ENCODE assay signal across 8 cellular contexts in genomic region chr14:26204954-26205479, GRCh38.
DNase-seq lines count a peak whose midpoint lies in the region; ATAC-seq and TF ChIP-seq lines count a peak whose summit lies in the region.

No MANE protein-coding gene starts in this region.

- H3K36me3 ChIP-seq in HUES6 (ENCODE audit: control insufficient read depth, insufficient read depth, low read length) (no peaks in the 10 kb centered on the region), psoas muscle (ENCODE audit: insufficient read depth in 1 of 2, low read depth in 1 of 2) (no peaks in the 10 kb centered on the region), mammary epithelial cell (ENCODE audit: insufficient read depth, low read length) (no peaks in the 10 kb centered on the region)

- DNase-seq in psoas muscle (peak; percentile 52 to 69), mucosa of gallbladder (ENCODE audit: low spot score) (no peak), RKO (ENCODE audit: low spot score) (no peak), mammary epithelial cell (no peak)

- H3K4me3 Mint-ChIP-seq in brain, result peak overlapping the region; percentile 82 to 90 (median 86)

- no peak overlapping the region for H3K4me2 ChIP-seq in mammary epithelial cell (ENCODE audit: insufficient read depth, low read depth, low read length)

- no peak overlapping the region for H2AFZ ChIP-seq in mammary epithelial cell (ENCODE audit: low read depth, low read length)

- H3K4me1 Mint-ChIP-seq in brain, result peaks cover 30% of the 10 kb centered on the region

- H3K27ac ChIP-seq in HUES6 (ENCODE audit: low read depth, low read length), result peak overlapping the region; percentile 26; the same call in 1 of the 2 replicates
- H3K27ac ChIP-seq in psoas muscle, result no peak overlapping the region
- no peak overlapping the region for H3K27ac ChIP-seq in mammary epithelial cell (ENCODE audit: insufficient read depth, low read depth, low read length)

- peaks cover 35% of the 10 kb centered on the region for H3K27me3 ChIP-seq in HUES6 (ENCODE audit: control insufficient read depth, insufficient read depth, low read length)
- peaks cover 0 to 16% (median 2%) of the 10 kb centered on the region in 3 donors for H3K27me3 ChIP-seq in psoas muscle (ENCODE audit: insufficient read depth in 3 of 3, low read length in 2 of 3)
- peaks cover 4% of the 10 kb centered on the region for H3K27me3 ChIP-seq in mammary epithelial cell (ENCODE audit: insufficient read depth, low read length)

- H3K4me1 ChIP-seq in HUES6 (ENCODE audit: control insufficient read depth, insufficient read depth, low read length) (peaks cover 12% of the 10 kb centered on the region; the same call in 1 of the 2 replicates), psoas muscle (no peaks in the 10 kb centered on the region), mammary epithelial cell (ENCODE audit: insufficient read depth, low read length) (no peaks in the 10 kb centered on the region)

- dilution Hi-C loops in mammary epithelial cell (cut with HindIII; ENCODE audit: low sequenced_read_pairs), result no loop called here

- intact Hi-C loops in psoas muscle (cut with DNase I), result no loop called here
- intact Hi-C loops in mammary epithelial cell (cut with micrococcal nuclease), result no loop called here

- H3K36me3 Mint-ChIP-seq in brain, result no peaks in the 10 kb centered on the region

- H3K9me3 Mint-ChIP-seq in brain, result peaks cover 3 to 7% (median 4%) of the 10 kb centered on the region in 5 experiments

- no peaks in the 10 kb centered on the region for H3K79me2 ChIP-seq in mammary epithelial cell (ENCODE audit: insufficient read depth, low read length)

- in situ Hi-C loops in mammary epithelial cell (cut with MboI; ENCODE audit: low sequenced_read_pairs in 2 of 2), result no loop called here

- peak overlapping the region in 4 of 5 experiments; percentile 85 to 96 (median 88) for H3K27ac Mint-ChIP-seq in brain

- BruUV-seq in mammary epithelial cell (replicated peaks; lab: Mats Ljungman, UMichigan), result no TSS peak

- no peaks in the 10 kb centered on the region for H4K20me1 ChIP-seq in mammary epithelial cell (ENCODE audit: insufficient read depth, low read length)

- H3K4me3 ChIP-seq in HUES6 (ENCODE audit: low read depth, low read length) (peak overlapping the region; percentile 70), iPS-11a (ENCODE audit: low read depth, low read length) (peak overlapping the region; percentile 31), psoas muscle (peak overlapping the region; percentile 52), mammary epithelial cell (replicated peaks in 1 of 3; ENCODE audit: insufficient read depth in 1 of 3, low read depth in 2 of 3, low read length in 3 of 3) (no peak overlapping the region)

- H3K9ac ChIP-seq in HUES6 (ENCODE audit: low read length), result peak overlapping the region; percentile 59
- no peak overlapping the region for H3K9ac ChIP-seq in mammary epithelial cell (ENCODE audit: insufficient read depth, low read length)

- 1 to 3% (median 2%) methylated on average over 40 of the region's 40 CpGs for WGBS in psoas muscle, 3 donors
- WGBS in mammary epithelial cell (ENCODE audit: low coverage, missing lambda C conversion rate), result 7% methylated on average over 16 of the region's 40 CpGs

- ATAC-seq in psoas muscle, result peak in 1 of 4 donors; percentile 36
- no peak for ATAC-seq in GM19023 (IDR thresholded peaks at IDR 0.05; ENCODE audit: unreplicated experiment)

- no peaks in the 10 kb centered on the region for H3K9me3 ChIP-seq in HUES6 (ENCODE audit: control insufficient read depth, insufficient read depth, low read depth, low read length)
- H3K9me3 ChIP-seq in psoas muscle, result no peaks in the 10 kb centered on the region
- peaks cover 16% of the 10 kb centered on the region for H3K9me3 ChIP-seq in mammary epithelial cell (replicated peaks; ENCODE audit: insufficient read depth, low read length)

- TF ChIP-seq CTCF in brain (conservative IDR thresholded peaks at IDR 0.05), result no peak
- TF ChIP-seq CTCF in psoas muscle (IDR thresholded peaks at IDR 0.05), result no peak
- TF ChIP-seq CTCF in mammary epithelial cell (conservative IDR thresholded peaks at IDR 0.05 in 1 of 2, IDR thresholded peaks at IDR 0.05 in 1 of 2; ENCODE audit: extremely low read depth in 1 of 2, insufficient read depth in 1 of 2, low read depth in 1 of 2, low read length in 2 of 2), result no peak

- peaks cover 27% of the 10 kb centered on the region for H3K27me3 Mint-ChIP-seq in brain

- CTCF ChIA-PET in mammary epithelial cell (lab: Charles Lee; ENCODE audit: low non-redundant PET), result no interaction called here

Comparison
In these comparisons a context has a peak if more than half of its experiments do, and no peak if none do; other contexts are left out.
1. H3K4me3 ChIP-seq: peak in HUES6 (single experiment), iPS-11a (single experiment) and psoas muscle (single experiment); none in mammary epithelial cell (0 of 3).
2. DNase-seq: peak in psoas muscle (2 of 2); none in mucosa of gallbladder (single experiment), RKO (single experiment) and mammary epithelial cell (single experiment).